Comparison of ENCODE assay signal across 23 cellular contexts in genomic region chr15:52067545-52067926, GRCh38. TPM values are rescaled to one million over a fixed set of nuclear protein-coding genes. Genes with fewer than 3 reads are reported as not detected.
DNase-seq lines count a peak whose midpoint lies in the region; ATAC-seq, FAIRE-seq and TF ChIP-seq lines count a peak whose summit lies in the region.
"Had no signal": no experiment of that assay in that cellular context is flagged by ENCODE, and none has a peak within 500 bp of the region (broad histone marks: within the 10 kb centered on the region; RNA-seq: fewer than 3 reads in every experiment).

No MANE protein-coding gene starts in this region.

- TF ChIP-seq CTCF in CD4-positive, alpha-beta T cell (IDR thresholded peaks at IDR 0.05), result no peak
- TF ChIP-seq CTCF in IMR-90 (conservative IDR thresholded peaks at IDR 0.05; ENCODE audit: low read depth, low read length), result no peak
- no peak for TF ChIP-seq CTCF in astrocyte (IDR thresholded peaks at IDR 0.05; ENCODE audit: insufficient read depth, low read depth, low read length)
- no peak for TF ChIP-seq CTCF in keratinocyte (optimal IDR thresholded peaks at IDR 0.05 in 1 of 3, IDR thresholded peaks at IDR 0.05 in 1 of 3, conservative IDR thresholded peaks at IDR 0.05 in 1 of 3; ENCODE audit: extremely low read depth in 1 of 3, insufficient read depth in 2 of 3, low read length in 3 of 3)

- CTCF ChIA-PET in CD4-positive, alpha-beta T cell (lab: Charles Lee), result interaction anchor here (1.3 to 1.9 kb wide), 2 partner anchors 9 to 11 kb away, joined by 5 to 7 read pairs; no protein-coding TSS in a partner anchor
- CTCF ChIA-PET in IMR-90 (lab: Yijun Ruan, JAX), result no interaction called here

- H3K4me3 ChIP-seq in IMR-90 (ENCODE audit: insufficient read depth, low read depth, low read length), result no peak overlapping the region
- no peak overlapping the region for H3K4me3 ChIP-seq in astrocyte (ENCODE audit: insufficient read depth, low read depth, low read length)
- no peak overlapping the region for H3K4me3 ChIP-seq in keratinocyte (ENCODE audit: control insufficient read depth in 2 of 3, extremely low read depth in 1 of 3, insufficient read depth in 2 of 3, low read depth in 1 of 3, low read length in 3 of 3)
- H3K4me3 ChIP-seq: adrenal gland, upper lobe of left lung had no signal

- no peak overlapping the region for H3K4ac ChIP-seq in IMR-90 (ENCODE audit: low read depth, low read length)

- no peak overlapping the region for H2BK20ac ChIP-seq in IMR-90 (ENCODE audit: low read depth, low read length)

- intact Hi-C loops in CD4-positive, alpha-beta T cell (cut with DNase I, micrococcal nuclease), result no loop called here
- intact Hi-C loops in IMR-90 (cut with micrococcal nuclease), result no loop called here

- TF ChIP-seq POLR2A in IMR-90 (IDR thresholded peaks at IDR 0.05; ENCODE audit: low read depth, low read length), result no peak

- no peak overlapping the region for H2AK9ac ChIP-seq in IMR-90 (replicated peaks; ENCODE audit: low read depth, low read length, poor library complexity)

- H3K27me3 ChIP-seq in CD4-positive, alpha-beta T cell (ENCODE audit: control insufficient read depth, insufficient read depth, low read length), result no peaks in the 10 kb centered on the region
- H3K27me3 ChIP-seq in IMR-90 (ENCODE audit: control insufficient read depth, insufficient read depth, low read length) (no peaks in the 10 kb centered on the region), astrocyte (ENCODE audit: insufficient read depth, low read length) (no peaks in the 10 kb centered on the region), keratinocyte (ENCODE audit: control insufficient read depth, extremely low read depth, insufficient read depth, low read length) (no peaks in the 10 kb centered on the region)
- H3K27me3 ChIP-seq: adrenal gland, upper lobe of left lung had no signal

- dilution Hi-C loops in IMR-90 (cut with HindIII; ENCODE audit: low sequenced_read_pairs, unreplicated experiment), result no loop called here
- dilution Hi-C loops in keratinocyte (cut with MboI; ENCODE audit: extremely low pct_ligation_motif_present, low sequenced_read_pairs), result no loop called here

- H3K79me1 ChIP-seq in IMR-90 (ENCODE audit: low read depth in 1 of 2, low read length in 2 of 2), result no peaks in the 10 kb centered on the region

- H3K36me3 Mint-ChIP-seq in CD4-positive, alpha-beta T cell (ENCODE audit: low read depth), result peaks cover 36% of the 10 kb centered on the region
- peaks cover 15% of the 10 kb centered on the region for H3K36me3 Mint-ChIP-seq in astrocyte (ENCODE audit: low read depth, unreplicated experiment)

- H3K4me1 ChIP-seq in IMR-90 (ENCODE audit: control insufficient read depth, insufficient read depth, low read length) (no peaks in the 10 kb centered on the region), astrocyte (ENCODE audit: insufficient read depth, low read length) (no peaks in the 10 kb centered on the region), keratinocyte (ENCODE audit: control insufficient read depth, extremely low read depth, insufficient read depth, low read length) (peaks cover 57% of the 10 kb centered on the region)

- DNase-seq in CD4-positive, alpha-beta T cell, result no peak
- DNase-seq in IMR-90 (no peak), astrocyte (ENCODE audit: low read depth) (no peak), keratinocyte (ENCODE audit: low read depth, low spot score) (no peak), dermis blood vessel endothelial cell (no peak), NCI-H1417 treated with DMSO at 0.1 percent for 48 hours (lab: John Stamatoyannopoulos, UW) (no peak), EL (no peak)
- DNase-seq: activated CD8-positive, alpha-beta memory T cell treated with anti-CD3 and anti-CD28 coated beads, Interleukin-2, amount 50 U/mL, for 4 hours; C1 segment of cervical spinal cord; DMS 273 treated with DMSO at 0.1 percent for 48 hours; mesendoderm; natural killer cell; NCI-H1417; NCI-H510A; NK-92 treated with Interleukin-12 subunit alpha and Interleukin-12 subunit beta, amount 100 ng/mL, for 24 hours; RPMI8226; T-helper 9 cell; upper lobe of left lung had no signal

- H2BK120ac ChIP-seq in IMR-90 (ENCODE audit: low read depth, low read length), result no peak overlapping the region

- FAIRE-seq in astrocyte (lab: Jason Lieb, UNC), result no peak
- FAIRE-seq in keratinocyte (lab: Jason Lieb, UNC), result no peak
- FAIRE-seq: GM18507 had no signal

- in situ Hi-C loops in IMR-90 (cut with MboI; ENCODE audit: low sequenced_read_pairs), result no loop called here

- no peak overlapping the region for H3K4me2 ChIP-seq in IMR-90 (ENCODE audit: low read depth, low read length)
- no peak overlapping the region for H3K4me2 ChIP-seq in astrocyte (ENCODE audit: low read length)
- peak overlapping the region; percentile 51 for H3K4me2 ChIP-seq in keratinocyte (ENCODE audit: control insufficient read depth, extremely low read depth, insufficient read depth, low read depth, low read length)

- no peak overlapping the region for H3K4me3 Mint-ChIP-seq in CD4-positive, alpha-beta T cell
- no peak overlapping the region for H3K4me3 Mint-ChIP-seq in astrocyte (ENCODE audit: unreplicated experiment)
- H3K4me3 Mint-ChIP-seq: natural killer cell had no signal

- no peak overlapping the region for H3K27ac ChIP-seq in CD4-positive, alpha-beta T cell (ENCODE audit: low read depth, low read length)
- H3K27ac ChIP-seq in IMR-90 (ENCODE audit: insufficient read depth, low read length) (no peak overlapping the region), astrocyte (ENCODE audit: low read depth, low read length) (no peak overlapping the region), keratinocyte (ENCODE audit: control insufficient read depth, insufficient read depth, low read length) (peak overlapping the region; percentile 82)
- H3K27ac ChIP-seq: adrenal gland, upper lobe of left lung had no signal

- no peak overlapping the region for H2BK15ac ChIP-seq in IMR-90 (ENCODE audit: low read depth, low read length)

- H3K27ac Mint-ChIP-seq in CD4-positive, alpha-beta T cell, result peak overlapping the region; percentile 24
- peak overlapping the region; percentile 22 for H3K27ac Mint-ChIP-seq in astrocyte (ENCODE audit: unreplicated experiment)

- ATAC-seq in CD4-positive, alpha-beta T cell (ENCODE audit: poor library complexity), result no peak
- 0 out of 2 replicates have a peak, but pooled peaks have one; percentile 27 for ATAC-seq in IMR-90 (ENCODE audit: low read depth)
- no peak for ATAC-seq in GM18502 (IDR thresholded peaks at IDR 0.05; ENCODE audit: poor library complexity, unreplicated experiment)
- ATAC-seq: natural killer cell had no signal

- H3K23ac ChIP-seq in IMR-90 (ENCODE audit: low read depth, low read length), result no peak overlapping the region

- H3K9me3 Mint-ChIP-seq in CD4-positive, alpha-beta T cell, result no peaks in the 10 kb centered on the region
- H3K9me3 Mint-ChIP-seq in astrocyte (ENCODE audit: unreplicated experiment), result no peaks in the 10 kb centered on the region
- H3K9me3 Mint-ChIP-seq: activated T-helper 2 cell treated with anti-CD3 and anti-CD28 coated beads, Interferon-gamma antibody, Interleukin-2, Interleukin-4, amounts not matched to agents 10 μg/mL and 5 μg/mL and 100 μg/mL, durations not matched to agents 14 hours and 24 hours and 36 hours; natural killer cell had no signal

- peaks cover 8% of the 10 kb centered on the region for H3K4me1 Mint-ChIP-seq in CD4-positive, alpha-beta T cell (ENCODE audit: low read depth)
- H3K4me1 Mint-ChIP-seq in astrocyte (ENCODE audit: low read depth, unreplicated experiment), result peaks cover 12% of the 10 kb centered on the region

- H3K18ac ChIP-seq in IMR-90 (ENCODE audit: low read depth, low read length), result no peak overlapping the region

- no peaks in the 10 kb centered on the region for H3K79me2 ChIP-seq in astrocyte (ENCODE audit: insufficient read depth, low read length)
- H3K79me2 ChIP-seq in keratinocyte (ENCODE audit: control insufficient read depth, insufficient read depth, low read length), result no peaks in the 10 kb centered on the region

- H3K9ac ChIP-seq in IMR-90 (ENCODE audit: low read depth, low read length) (no peak overlapping the region), astrocyte (ENCODE audit: low read length) (no peak overlapping the region), keratinocyte (ENCODE audit: control insufficient read depth, extremely low read depth, insufficient read depth, low read length) (peak overlapping the region; percentile 16)

- BruUV-seq in IMR-90 (replicated peaks; lab: Mats Ljungman, UMichigan), result no TSS peak

- POLR2A ChIA-PET in CD4-positive, alpha-beta T cell (lab: Charles Lee), result interaction anchor here (1.8 kb wide), 1 partner anchor 96 kb away, joined by 5 read pairs; the partner anchor contains the start of gene LEO1
- POLR2A ChIA-PET in IMR-90 (lab: Charles Lee; ENCODE audit: unreplicated experiment), result no interaction called here

- H3K36me3 ChIP-seq in IMR-90 (ENCODE audit: control insufficient read depth, insufficient read depth, low read length) (peaks cover 8% of the 10 kb centered on the region), astrocyte (ENCODE audit: insufficient read depth, low read length) (peaks cover 5% of the 10 kb centered on the region), keratinocyte (ENCODE audit: control insufficient read depth in 2 of 2, extremely low read depth in 1 of 2, insufficient read depth in 2 of 2, low read length in 2 of 2) (peaks cover 1 to 13% of the 10 kb centered on the region in 2 experiments)

- no peak overlapping the region for H3K14ac ChIP-seq in IMR-90 (replicated peaks; ENCODE audit: low read depth, low read length)

- H2AFZ ChIP-seq in IMR-90 (replicated peaks; ENCODE audit: low read length, poor library complexity), result no peak overlapping the region
- no peak overlapping the region for H2AFZ ChIP-seq in astrocyte (ENCODE audit: low read depth, low read length)
- no peak overlapping the region for H2AFZ ChIP-seq in keratinocyte (ENCODE audit: control insufficient read depth, low read length)

- no peak overlapping the region for H2BK5ac ChIP-seq in IMR-90 (ENCODE audit: low read depth, low read length, poor library complexity, severe bottlenecking)

- no peak overlapping the region for H4K91ac ChIP-seq in IMR-90 (ENCODE audit: insufficient read depth, low read depth, low read length)

- no peak overlapping the region for H2AK5ac ChIP-seq in IMR-90 (ENCODE audit: low read depth, low read length)

- no peaks in the 10 kb centered on the region for H3K9me3 ChIP-seq in CD4-positive, alpha-beta T cell (ENCODE audit: control insufficient read depth, low read length)
- H3K9me3 ChIP-seq in IMR-90 (ENCODE audit: control insufficient read depth, insufficient read depth, low read length), result no peaks in the 10 kb centered on the region
- H3K9me3 ChIP-seq in astrocyte (ENCODE audit: insufficient read depth, low read depth, low read length), result no peaks in the 10 kb centered on the region
- H3K9me3 ChIP-seq in keratinocyte (ENCODE audit: control insufficient read depth, low read depth, low read length), result no peaks in the 10 kb centered on the region
- H3K9me3 ChIP-seq: adrenal gland, upper lobe of left lung had no signal

- no peak for TF ChIP-seq RAD21 in IMR-90 (IDR thresholded peaks at IDR 0.05; ENCODE audit: low read length)

- no peaks in the 10 kb centered on the region for H3K27me3 Mint-ChIP-seq in CD4-positive, alpha-beta T cell
- no peaks in the 10 kb centered on the region for H3K27me3 Mint-ChIP-seq in astrocyte (ENCODE audit: low read depth, unreplicated experiment)

- H4K8ac ChIP-seq in IMR-90 (ENCODE audit: low read depth in 2 of 2, low read length in 2 of 2), result no peak overlapping the region

- H4K20me1 ChIP-seq in IMR-90 (ENCODE audit: insufficient read depth, low read length), result no peaks in the 10 kb centered on the region
- no peaks in the 10 kb centered on the region for H4K20me1 ChIP-seq in astrocyte (ENCODE audit: insufficient read depth, low read length)
- no peaks in the 10 kb centered on the region for H4K20me1 ChIP-seq in keratinocyte (ENCODE audit: control insufficient read depth, extremely low read depth, insufficient read depth, low read length)

- H3K56ac ChIP-seq in IMR-90 (ENCODE audit: extremely low read depth, insufficient read depth, low read length), result no peak overlapping the region

- H3K9me1 ChIP-seq in IMR-90 (ENCODE audit: insufficient read depth, low read length) (no peaks in the 10 kb centered on the region), keratinocyte (ENCODE audit: control insufficient read depth, extremely low read depth, insufficient read depth, low read length) (no peaks in the 10 kb centered on the region)

- no peak overlapping the region for H4K5ac ChIP-seq in IMR-90 (ENCODE audit: low read depth, low read length)

RNA-seq across cellular contexts. Expression of gene BCL2L10, which starts 45.0 kb away (rescaled TPM):
- under 1 TPM; 0.20 to 0.55 TPM for total RNA-seq in CD4-positive, alpha-beta T cell
- total RNA-seq in IMR-90 (2012; rRNA removed) (not detected in 2 replicates), astrocyte (not detected in 2 replicates), dermis blood vessel endothelial cell (0.51 and 1.7 TPM in 2 replicates)
- polyA plus RNA-seq in IMR-90 (2012; rRNA removed) (not detected in 2 replicates), keratinocyte (0.39 to 0.72 TPM (median 0.64 TPM) in 3 replicates)
- 0.07 and 0.08 TPM in 2 replicates for polyA plus RNA-seq in IMR-90 (2012; cell fraction: cytosol; rRNA removed)
- 0.10 and 0.31 TPM in 2 replicates for polyA plus RNA-seq in IMR-90 (2012; cell fraction: nucleus; rRNA removed; ENCODE audit: low replicate concordance)
- polyA plus RNA-seq in keratinocyte (2011; ENCODE audit: low read depth), result 0.57 TPM
- 0.79 and 0.90 TPM in 2 replicates for polyA plus RNA-seq in keratinocyte (2011; cell fraction: cytosol; rRNA removed)
- polyA plus RNA-seq in keratinocyte (2011; cell fraction: nucleus; rRNA removed), result 0.51 and 0.93 TPM in 2 replicates
- 0.38 and 0.44 TPM in 2 replicates for polyA plus RNA-seq in keratinocyte (2012; ENCODE audit: low replicate concordance)
- 0.23 TPM in 1 of 3 replicates, not detected in the others for polyA minus RNA-seq in keratinocyte
- polyA minus RNA-seq in keratinocyte (2011; cell fraction: cytosol; rRNA and poly(A)+ RNA removed), result not detected
- polyA minus RNA-seq in keratinocyte (2011; cell fraction: nucleus; rRNA and poly(A)+ RNA removed), result not detected in 2 replicates
- total RNA-seq: activated T-helper 2 cell treated with anti-CD3 and anti-CD28 coated beads, Interferon-gamma antibody, Interleukin-2, Interleukin-4, amounts not matched to agents 10 μg/mL and 5 μg/mL and 100 μg/mL, durations not matched to agents 14 hours and 24 hours and 36 hours; osteocyte had no signal

RNA-seq across cellular contexts. Expression of gene MAPK6, which starts 48.5 kb away (rescaled TPM):
- 10 to 100 TPM; 48.5 to 49.8 TPM for total RNA-seq in CD4-positive, alpha-beta T cell
- total RNA-seq in IMR-90 (2012; rRNA removed) (60.6 and 84.2 TPM in 2 replicates), astrocyte (96.6 and 98.2 TPM in 2 replicates), dermis blood vessel endothelial cell (41.5 and 59.5 TPM in 2 replicates)
- polyA plus RNA-seq in IMR-90 (2012; rRNA removed) (17.9 and 22.6 TPM in 2 replicates), keratinocyte (48.5 to 103 TPM (median 83.7 TPM) in 3 replicates)
- polyA plus RNA-seq in IMR-90 (2012; cell fraction: cytosol; rRNA removed), result 5.0 and 5.8 TPM in 2 replicates
- polyA plus RNA-seq in IMR-90 (2012; cell fraction: nucleus; rRNA removed; ENCODE audit: low replicate concordance), result 2.0 and 13.3 TPM in 2 replicates
- polyA plus RNA-seq in keratinocyte (2011; ENCODE audit: low read depth), result 62.6 TPM
- 45.1 and 95.3 TPM in 2 replicates for polyA plus RNA-seq in keratinocyte (2011; cell fraction: cytosol; rRNA removed)
- polyA plus RNA-seq in keratinocyte (2011; cell fraction: nucleus; rRNA removed), result 60.9 and 65.9 TPM in 2 replicates
- polyA plus RNA-seq in keratinocyte (2012; ENCODE audit: low replicate concordance), result 51.7 and 70.9 TPM in 2 replicates
- 37.4 to 119 TPM (median 85.6 TPM) in 3 replicates for polyA minus RNA-seq in keratinocyte
- polyA minus RNA-seq in keratinocyte (2011; cell fraction: cytosol; rRNA and poly(A)+ RNA removed), result 57.6 TPM
- 50.3 and 105 TPM in 2 replicates for polyA minus RNA-seq in keratinocyte (2011; cell fraction: nucleus; rRNA and poly(A)+ RNA removed)
